1 cellular context compared by ENCODE assay signal in the genomic region with DNA sequence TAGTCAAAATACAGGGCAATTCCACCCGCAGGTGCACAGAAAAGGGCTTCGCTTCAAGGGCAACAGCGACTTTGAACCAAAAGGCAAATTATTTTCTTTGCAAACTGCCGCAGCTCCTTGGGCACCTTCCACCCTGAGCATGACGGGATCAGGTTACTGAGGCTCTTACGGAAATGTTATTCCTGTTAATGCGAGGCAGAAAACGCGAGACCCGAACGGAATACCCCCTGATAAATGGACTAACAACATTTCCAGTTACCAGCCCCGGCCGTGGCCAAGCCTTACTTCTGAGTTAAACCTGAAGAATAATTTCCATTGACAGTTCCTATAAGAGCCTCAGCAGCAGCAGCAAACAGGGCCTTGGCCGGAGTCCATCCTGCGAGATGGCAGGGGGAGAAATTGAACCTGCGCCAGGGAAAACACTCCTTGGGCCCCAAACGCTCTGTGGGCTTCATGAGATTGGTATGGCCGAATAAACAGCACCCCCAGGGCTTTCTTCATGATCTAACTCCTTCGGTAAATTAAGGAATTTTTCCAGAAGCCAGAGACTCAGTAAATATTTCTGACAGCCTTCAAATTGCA.
TF ChIP-seq lines count a peak whose summit lies in the region.

No MANE protein-coding gene starts in this region.

TF ChIP-seq in HEK293, 187 proteins besides CTCF, POLR2A, EP300 and RAD21 (continued from another document and continues in another):
- no peak for TF ChIP-seq GFI1B (tag by site-specific recombination; IDR thresholded peaks at IDR 0.05)
- no peak for TF ChIP-seq ZNF48 (tag by site-specific recombination; IDR thresholded peaks at IDR 0.05)
- no peak for TF ChIP-seq ZNF391 (tag by site-specific recombination; IDR thresholded peaks at IDR 0.05; ENCODE audit: borderline replicate concordance, low read depth)
- TF ChIP-seq, protein P1, sequence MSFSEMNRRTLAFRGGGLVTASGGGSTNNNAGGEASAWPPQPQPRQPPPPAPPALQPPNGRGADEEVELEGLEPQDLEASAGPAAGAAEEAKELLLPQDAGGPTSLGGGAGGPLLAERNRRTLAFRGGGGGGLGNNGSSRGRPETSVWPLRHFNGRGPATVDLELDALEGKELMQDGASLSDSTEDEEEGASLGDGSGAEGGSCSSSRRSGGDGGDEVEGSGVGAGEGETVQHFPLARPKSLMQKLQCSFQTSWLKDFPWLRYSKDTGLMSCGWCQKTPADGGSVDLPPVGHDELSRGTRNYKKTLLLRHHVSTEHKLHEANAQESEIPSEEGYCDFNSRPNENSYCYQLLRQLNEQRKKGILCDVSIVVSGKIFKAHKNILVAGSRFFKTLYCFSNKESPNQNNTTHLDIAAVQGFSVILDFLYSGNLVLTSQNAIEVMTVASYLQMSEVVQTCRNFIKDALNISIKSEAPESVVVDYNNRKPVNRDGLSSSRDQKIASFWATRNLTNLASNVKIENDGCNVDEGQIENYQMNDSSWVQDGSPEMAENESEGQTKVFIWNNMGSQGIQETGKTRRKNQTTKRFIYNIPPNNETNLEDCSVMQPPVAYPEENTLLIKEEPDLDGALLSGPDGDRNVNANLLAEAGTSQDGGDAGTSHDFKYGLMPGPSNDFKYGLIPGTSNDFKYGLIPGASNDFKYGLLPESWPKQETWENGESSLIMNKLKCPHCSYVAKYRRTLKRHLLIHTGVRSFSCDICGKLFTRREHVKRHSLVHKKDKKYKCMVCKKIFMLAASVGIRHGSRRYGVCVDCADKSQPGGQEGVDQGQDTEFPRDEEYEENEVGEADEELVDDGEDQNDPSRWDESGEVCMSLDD (tag by site-specific recombination; IDR thresholded peaks at IDR 0.05): no peak
- no peak for TF ChIP-seq KLF16 (tag by site-specific recombination; IDR thresholded peaks at IDR 0.05)
- TF ChIP-seq, protein P2, sequence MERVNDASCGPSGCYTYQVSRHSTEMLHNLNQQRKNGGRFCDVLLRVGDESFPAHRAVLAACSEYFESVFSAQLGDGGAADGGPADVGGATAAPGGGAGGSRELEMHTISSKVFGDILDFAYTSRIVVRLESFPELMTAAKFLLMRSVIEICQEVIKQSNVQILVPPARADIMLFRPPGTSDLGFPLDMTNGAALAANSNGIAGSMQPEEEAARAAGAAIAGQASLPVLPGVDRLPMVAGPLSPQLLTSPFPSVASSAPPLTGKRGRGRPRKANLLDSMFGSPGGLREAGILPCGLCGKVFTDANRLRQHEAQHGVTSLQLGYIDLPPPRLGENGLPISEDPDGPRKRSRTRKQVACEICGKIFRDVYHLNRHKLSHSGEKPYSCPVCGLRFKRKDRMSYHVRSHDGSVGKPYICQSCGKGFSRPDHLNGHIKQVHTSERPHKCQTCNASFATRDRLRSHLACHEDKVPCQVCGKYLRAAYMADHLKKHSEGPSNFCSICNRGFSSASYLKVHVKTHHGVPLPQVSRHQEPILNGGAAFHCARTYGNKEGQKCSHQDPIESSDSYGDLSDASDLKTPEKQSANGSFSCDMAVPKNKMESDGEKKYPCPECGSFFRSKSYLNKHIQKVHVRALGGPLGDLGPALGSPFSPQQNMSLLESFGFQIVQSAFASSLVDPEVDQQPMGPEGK (tag by site-specific recombination; IDR thresholded peaks at IDR 0.05): peak; percentile 69; the same call in 1 of the 2 replicates
- TF ChIP-seq ZBTB20 (tag by site-specific recombination; IDR thresholded peaks at IDR 0.05): peak; percentile 40; the same call in 1 of the 2 replicates
- TF ChIP-seq, protein P3, sequence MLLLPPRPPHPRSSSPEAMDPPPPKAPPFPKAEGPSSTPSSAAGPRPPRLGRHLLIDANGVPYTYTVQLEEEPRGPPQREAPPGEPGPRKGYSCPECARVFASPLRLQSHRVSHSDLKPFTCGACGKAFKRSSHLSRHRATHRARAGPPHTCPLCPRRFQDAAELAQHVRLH (tag by site-specific recombination; IDR thresholded peaks at IDR 0.05): no peak
- TF ChIP-seq ZNF10 (tag by site-specific recombination; IDR thresholded peaks at IDR 0.05): 0 out of 2 replicates have a peak, but pooled peaks have one; percentile 36
- no peak for TF ChIP-seq SCRT2 (tag by site-specific recombination; IDR thresholded peaks at IDR 0.05)
- TF ChIP-seq, protein P4, sequence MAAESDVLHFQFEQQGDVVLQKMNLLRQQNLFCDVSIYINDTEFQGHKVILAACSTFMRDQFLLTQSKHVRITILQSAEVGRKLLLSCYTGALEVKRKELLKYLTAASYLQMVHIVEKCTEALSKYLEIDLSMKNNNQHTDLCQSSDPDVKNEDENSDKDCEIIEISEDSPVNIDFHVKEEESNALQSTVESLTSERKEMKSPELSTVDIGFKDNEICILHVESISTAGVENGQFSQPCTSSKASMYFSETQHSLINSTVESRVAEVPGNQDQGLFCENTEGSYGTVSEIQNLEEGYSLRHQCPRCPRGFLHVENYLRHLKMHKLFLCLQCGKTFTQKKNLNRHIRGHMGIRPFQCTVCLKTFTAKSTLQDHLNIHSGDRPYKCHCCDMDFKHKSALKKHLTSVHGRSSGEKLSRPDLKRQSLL (tag by site-specific recombination; IDR thresholded peaks at IDR 0.05): no peak
- TF ChIP-seq ZNF473 (tag by site-specific recombination; IDR thresholded peaks at IDR 0.05): no peak
- TF ChIP-seq ZNF610 (tag by site-specific recombination; IDR thresholded peaks at IDR 0.05; ENCODE audit: borderline replicate concordance): peak; percentile 63; the same call in 1 of the 2 replicates
- TF ChIP-seq ZNF561 (tag by site-specific recombination; IDR thresholded peaks at IDR 0.05; ENCODE audit: borderline replicate concordance): 0 out of 2 replicates have a peak, but pooled peaks have one; percentile 35
- TF ChIP-seq ZNF324 (tag by site-specific recombination; IDR thresholded peaks at IDR 0.05): 0 out of 2 replicates have a peak, but pooled peaks have one; percentile 26
- peak; percentile 55; the same call in 1 of the 2 replicates for TF ChIP-seq ZEB2 (tag by site-specific recombination; IDR thresholded peaks at IDR 0.05)
- no peak for TF ChIP-seq ZFP3 (tag by site-specific recombination; IDR thresholded peaks at IDR 0.05; ENCODE audit: low read depth)
- TF ChIP-seq, protein P5, sequence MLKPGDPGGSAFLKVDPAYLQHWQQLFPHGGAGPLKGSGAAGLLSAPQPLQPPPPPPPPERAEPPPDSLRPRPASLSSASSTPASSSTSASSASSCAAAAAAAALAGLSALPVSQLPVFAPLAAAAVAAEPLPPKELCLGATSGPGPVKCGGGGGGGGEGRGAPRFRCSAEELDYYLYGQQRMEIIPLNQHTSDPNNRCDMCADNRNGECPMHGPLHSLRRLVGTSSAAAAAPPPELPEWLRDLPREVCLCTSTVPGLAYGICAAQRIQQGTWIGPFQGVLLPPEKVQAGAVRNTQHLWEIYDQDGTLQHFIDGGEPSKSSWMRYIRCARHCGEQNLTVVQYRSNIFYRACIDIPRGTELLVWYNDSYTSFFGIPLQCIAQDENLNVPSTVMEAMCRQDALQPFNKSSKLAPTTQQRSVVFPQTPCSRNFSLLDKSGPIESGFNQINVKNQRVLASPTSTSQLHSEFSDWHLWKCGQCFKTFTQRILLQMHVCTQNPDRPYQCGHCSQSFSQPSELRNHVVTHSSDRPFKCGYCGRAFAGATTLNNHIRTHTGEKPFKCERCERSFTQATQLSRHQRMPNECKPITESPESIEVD (tag by site-specific recombination; IDR thresholded peaks at IDR 0.05): peak; percentile 13; the same call in 1 of the 2 replicates
- TF ChIP-seq ZNF366 (tag by site-specific recombination; conservative IDR thresholded peaks at IDR 0.05): peak; percentile 45; the same call in 1 of the 2 replicates
- TF ChIP-seq, protein P6, sequence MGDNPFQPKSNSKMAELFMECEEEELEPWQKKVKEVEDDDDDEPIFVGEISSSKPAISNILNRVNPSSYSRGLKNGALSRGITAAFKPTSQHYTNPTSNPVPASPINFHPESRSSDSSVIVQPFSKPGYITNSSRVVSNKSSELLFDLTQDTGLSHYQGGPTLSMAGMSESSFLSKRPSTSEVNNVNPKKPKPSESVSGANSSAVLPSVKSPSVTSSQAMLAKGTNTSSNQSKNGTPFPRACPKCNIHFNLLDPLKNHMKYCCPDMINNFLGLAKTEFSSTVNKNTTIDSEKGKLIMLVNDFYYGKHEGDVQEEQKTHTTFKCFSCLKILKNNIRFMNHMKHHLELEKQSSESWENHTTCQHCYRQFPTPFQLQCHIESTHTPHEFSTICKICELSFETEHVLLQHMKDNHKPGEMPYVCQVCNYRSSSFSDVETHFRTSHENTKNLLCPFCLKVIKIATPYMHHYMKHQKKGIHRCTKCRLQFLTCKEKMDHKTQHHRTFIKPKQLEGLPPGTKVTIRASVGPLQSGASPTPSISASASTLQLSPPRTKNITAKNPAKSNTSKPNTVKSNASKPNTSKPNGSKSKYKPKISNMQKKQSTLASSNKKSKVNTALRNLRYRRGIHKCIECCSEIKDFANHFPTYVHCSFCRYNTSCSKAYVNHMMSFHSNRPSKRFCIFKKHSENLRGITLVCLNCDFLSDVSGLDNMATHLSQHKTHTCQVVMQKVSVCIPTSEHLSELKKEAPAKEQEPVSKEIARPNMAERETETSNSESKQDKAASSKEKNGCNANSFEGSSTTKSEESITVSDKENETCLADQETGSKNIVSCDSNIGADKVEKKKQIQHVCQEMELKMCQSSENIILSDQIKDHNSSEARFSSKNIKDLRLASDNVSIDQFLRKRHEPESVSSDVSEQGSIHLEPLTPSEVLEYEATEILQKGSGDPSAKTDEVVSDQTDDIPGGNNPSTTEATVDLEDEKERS (tag by site-specific recombination; IDR thresholded peaks at IDR 0.05): no peak
- TF ChIP-seq ZNF600 (tag by site-specific recombination; IDR thresholded peaks at IDR 0.05): peak; percentile 82
- TF ChIP-seq EGR2 (tag by site-specific recombination; IDR thresholded peaks at IDR 0.05; ENCODE audit: low read depth): peak; percentile 34; the same call in 1 of the 2 replicates
- TF ChIP-seq ZNF626 (tag by site-specific recombination; IDR thresholded peaks at IDR 0.05): no peak
- no peak for TF ChIP-seq GLI2 (tag by site-specific recombination; IDR thresholded peaks at IDR 0.05; ENCODE audit: borderline replicate concordance, low read depth)
- TF ChIP-seq GLIS1 (tag by site-specific recombination; IDR thresholded peaks at IDR 0.05): peak; percentile 97
- TF ChIP-seq ZBTB8A (tag by site-specific recombination; IDR thresholded peaks at IDR 0.05): peak; percentile 65; the same call in 1 of the 2 replicates
- no peak for TF ChIP-seq ZNF184 (tag by site-specific recombination; IDR thresholded peaks at IDR 0.05)
- TF ChIP-seq ZNF629 (tag by site-specific recombination; IDR thresholded peaks at IDR 0.05): peak; percentile 35; the same call in 1 of the 2 replicates
- no peak for TF ChIP-seq KLF9 (tag by site-specific recombination; IDR thresholded peaks at IDR 0.05; ENCODE audit: low read depth)
- 0 out of 2 replicates have a peak, but pooled peaks have one; percentile 33 for TF ChIP-seq ZNF423 (tag by site-specific recombination; IDR thresholded peaks at IDR 0.05)
- no peak for TF ChIP-seq ZNF76 (tag by site-specific recombination; IDR thresholded peaks at IDR 0.05; ENCODE audit: borderline replicate concordance, low read depth)
- TF ChIP-seq ZNF24 (tag by site-specific recombination; IDR thresholded peaks at IDR 0.05): 0 out of 2 replicates have a peak, but pooled peaks have one; percentile 25
- TF ChIP-seq, protein P7, sequence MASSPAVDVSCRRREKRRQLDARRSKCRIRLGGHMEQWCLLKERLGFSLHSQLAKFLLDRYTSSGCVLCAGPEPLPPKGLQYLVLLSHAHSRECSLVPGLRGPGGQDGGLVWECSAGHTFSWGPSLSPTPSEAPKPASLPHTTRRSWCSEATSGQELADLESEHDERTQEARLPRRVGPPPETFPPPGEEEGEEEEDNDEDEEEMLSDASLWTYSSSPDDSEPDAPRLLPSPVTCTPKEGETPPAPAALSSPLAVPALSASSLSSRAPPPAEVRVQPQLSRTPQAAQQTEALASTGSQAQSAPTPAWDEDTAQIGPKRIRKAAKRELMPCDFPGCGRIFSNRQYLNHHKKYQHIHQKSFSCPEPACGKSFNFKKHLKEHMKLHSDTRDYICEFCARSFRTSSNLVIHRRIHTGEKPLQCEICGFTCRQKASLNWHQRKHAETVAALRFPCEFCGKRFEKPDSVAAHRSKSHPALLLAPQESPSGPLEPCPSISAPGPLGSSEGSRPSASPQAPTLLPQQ (tag by site-specific recombination; IDR thresholded peaks at IDR 0.05): 0 out of 2 replicates have a peak, but pooled peaks have one; percentile 41
- peak; percentile 91 for TF ChIP-seq FEZF1 (tag by site-specific recombination; IDR thresholded peaks at IDR 0.05)
- peak; percentile 64 for TF ChIP-seq ZXDB (tag by site-specific recombination; IDR thresholded peaks at IDR 0.05)
- TF ChIP-seq, protein P8, sequence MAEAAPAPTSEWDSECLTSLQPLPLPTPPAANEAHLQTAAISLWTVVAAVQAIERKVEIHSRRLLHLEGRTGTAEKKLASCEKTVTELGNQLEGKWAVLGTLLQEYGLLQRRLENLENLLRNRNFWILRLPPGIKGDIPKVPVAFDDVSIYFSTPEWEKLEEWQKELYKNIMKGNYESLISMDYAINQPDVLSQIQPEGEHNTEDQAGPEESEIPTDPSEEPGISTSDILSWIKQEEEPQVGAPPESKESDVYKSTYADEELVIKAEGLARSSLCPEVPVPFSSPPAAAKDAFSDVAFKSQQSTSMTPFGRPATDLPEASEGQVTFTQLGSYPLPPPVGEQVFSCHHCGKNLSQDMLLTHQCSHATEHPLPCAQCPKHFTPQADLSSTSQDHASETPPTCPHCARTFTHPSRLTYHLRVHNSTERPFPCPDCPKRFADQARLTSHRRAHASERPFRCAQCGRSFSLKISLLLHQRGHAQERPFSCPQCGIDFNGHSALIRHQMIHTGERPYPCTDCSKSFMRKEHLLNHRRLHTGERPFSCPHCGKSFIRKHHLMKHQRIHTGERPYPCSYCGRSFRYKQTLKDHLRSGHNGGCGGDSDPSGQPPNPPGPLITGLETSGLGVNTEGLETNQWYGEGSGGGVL (tag by site-specific recombination; IDR thresholded peaks at IDR 0.05): peak; percentile 52
- peak; percentile 34 for TF ChIP-seq GLIS2 (tag by site-specific recombination; IDR thresholded peaks at IDR 0.05)
- TF ChIP-seq ZNF112 (tag by site-specific recombination; IDR thresholded peaks at IDR 0.05): no peak
- TF ChIP-seq ZNF175 (tag by site-specific recombination; IDR thresholded peaks at IDR 0.05): no peak
- TF ChIP-seq ZFHX2 (tag by site-specific recombination; conservative IDR thresholded peaks at IDR 0.05): no peak
- no peak for TF ChIP-seq ZNF658 (tag by site-specific recombination; IDR thresholded peaks at IDR 0.05)
- peak; percentile 60; the same call in 1 of the 2 replicates for TF ChIP-seq ZNF660 (tag by site-specific recombination; IDR thresholded peaks at IDR 0.05)
